1 cellular context compared by ENCODE assay signal in the genomic region with DNA sequence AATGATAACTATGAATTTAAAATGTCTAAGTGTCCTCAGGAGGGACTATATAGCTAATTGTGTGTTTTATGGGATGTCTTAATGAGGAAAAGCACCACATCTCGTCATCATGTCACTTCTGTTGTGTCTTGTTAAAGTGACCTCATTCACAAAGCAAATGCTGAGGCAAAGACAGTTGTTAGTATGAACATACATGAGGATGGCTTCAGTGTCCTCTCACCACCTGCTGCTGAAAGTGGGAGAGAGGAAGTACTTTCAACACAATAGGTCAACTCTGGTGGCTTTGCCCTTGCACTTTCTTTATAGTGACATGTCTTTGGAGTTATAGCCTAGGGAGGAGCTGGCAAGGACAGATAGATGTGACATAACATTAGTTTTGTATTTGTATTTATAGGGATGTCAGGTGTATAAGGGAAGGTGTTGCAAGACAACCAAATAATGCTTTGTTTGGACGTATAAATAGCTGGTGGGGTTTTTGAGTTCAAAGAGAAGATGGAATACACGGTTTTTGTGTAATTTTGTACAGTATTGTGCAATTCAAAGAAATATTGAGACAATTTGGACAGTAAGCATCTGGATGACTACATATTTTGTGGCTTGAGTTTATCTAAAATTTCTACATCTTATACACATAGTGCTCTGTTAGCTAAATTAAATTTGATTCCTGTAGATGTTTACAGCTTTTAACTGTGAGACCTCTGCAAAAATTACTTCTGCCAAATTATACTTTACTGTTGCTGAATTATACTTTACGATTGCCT.
TF ChIP-seq lines count a peak whose summit lies in the region.

No MANE protein-coding gene starts in this region.

TF ChIP-seq in HepG2, 621 proteins besides CTCF, POLR2A, EP300 and RAD21:
- TF ChIP-seq CEBPB (IDR thresholded peaks at IDR 0.05; ENCODE audit: borderline replicate concordance, low read depth, low read length) (peak; percentile 61; the same call in 1 of the 2 replicates), CBX2 (IDR thresholded peaks at IDR 0.05; ENCODE audit: low read depth, low read length) (no peak), CBX2 (CRISPR knock-in tag; IDR thresholded peaks at IDR 0.05; ENCODE audit: low read depth) (no peak)
